Comparison of ENCODE assay signal across 27 cellular contexts in the genomic region with DNA sequence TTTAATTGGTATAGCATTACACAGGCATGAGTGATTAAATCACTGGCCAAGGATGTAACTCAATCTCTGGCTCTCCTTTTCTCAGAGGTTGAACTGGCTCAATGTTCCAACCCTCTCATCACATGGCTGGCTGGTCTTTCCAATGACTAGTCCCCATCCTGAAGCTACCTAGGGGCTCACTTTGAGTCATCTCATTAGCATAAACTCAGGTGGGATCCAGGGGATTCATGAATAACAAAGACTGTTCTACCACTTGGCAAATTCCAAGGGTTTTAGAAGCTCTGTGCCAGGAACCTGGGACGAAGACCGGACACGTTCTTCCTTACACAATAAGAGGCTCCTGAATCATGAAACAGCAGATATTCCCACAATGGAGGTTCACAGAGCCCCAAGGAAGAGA.
"Had no signal": no experiment of that assay in that cellular context is flagged by ENCODE, and none has a peak within 500 bp of the region (broad histone marks: within the 10 kb centered on the region; RNA-seq: fewer than 3 reads in every experiment).

No MANE protein-coding gene starts in this region.

- H3K36me3 ChIP-seq: brain microvascular endothelial cell, Peyer's patch, SJSA1 had no signal

- H3K27ac Mint-ChIP-seq: activated CD8-positive, alpha-beta memory T cell treated with anti-CD3 and anti-CD28 coated beads, Interleukin-2, amount 10 ng/mL, durations not matched to agents 7 days and 5 days; activated naive CD8-positive, alpha-beta T cell treated with anti-CD3 and anti-CD28 coated beads for 36 hours; activated T-cell treated with anti-CD3 and anti-CD28 coated beads, Interleukin-2, amount 50 U/mL, for 24 hours; activated T-helper 1 cell treated with anti-CD3 and anti-CD28 coated beads, Interleukin-12 subunit alpha, Interleukin-12 subunit beta, Interleukin-2, Interleukin-4 antibody, amounts not matched to agents 30 ng/mL and 10 ng/mL and 1 ng/mL, durations not matched to agents 14 hours and 24 hours and 36 hours; T-helper 1 cell treated with Interleukin-12 subunit alpha and Interleukin-12 subunit beta and Interleukin-4 antibody, amounts not matched to agents 30 μg/mL and 1 μg/mL, for 36 hours had no signal

- ATAC-seq: activated CD8-positive, alpha-beta memory T cell treated with anti-CD3 and anti-CD28 coated beads, Interleukin-2, amount 10 ng/mL, durations not matched to agents 7 days and 5 days; SK-N-SH treated with all-trans-retinoic acid at 6 μM for 48 hours had no signal

- DNase-seq: activated CD4-positive, alpha-beta T cell treated with anti-CD3 and anti-CD28 coated beads for 48 hours; activated CD4-positive, alpha-beta T cell treated with anti-CD3 and anti-CD28 coated beads, Interleukin-2, amount 50 U/mL, for 48 hours; activated CD4-positive, CD25-positive, alpha-beta regulatory T cell treated with anti-CD3 and anti-CD28 coated beads, Interleukin-2, amount 50 U/mL, for 72 hours; activated CD8-positive, alpha-beta memory T cell treated with anti-CD3 and anti-CD28 coated beads, Interleukin-2, amount 10 ng/mL, durations not matched to agents 7 days and 5 days; activated effector memory CD4-positive, alpha-beta T cell treated with anti-CD3 and anti-CD28 coated beads, Interleukin-2, amount 50 U/mL, for 16 hours; activated naive CD4-positive, alpha-beta T cell treated with Interleukin-2 at 50 U/mL for 16 hours; activated naive CD8-positive, alpha-beta T cell treated with anti-CD3 and anti-CD28 coated beads for 36 hours; activated T-cell treated with anti-CD3 and anti-CD28 coated beads, Interleukin-2, amount 50 U/mL, for 24 hours; brain microvascular endothelial cell; caudate nucleus; Kasumi-1; KBM-7; NCI-H1092; NCI-H1417; NCI-H2029 treated with DMSO at 0.1 percent for 48 hours; NCI-H510A treated with DMSO at 0.1 percent for 48 hours; NCI-H69; NK-92 treated with Interleukin-12 subunit alpha and Interleukin-12 subunit beta, amount 100 ng/mL, for 24 hours; OCI-M1; Peyer's patch; Right ventricle myocardium superior; SW 1271 had no signal

- H3K27me3 ChIP-seq: brain microvascular endothelial cell, Peyer's patch, SJSA1 had no signal

- H3K9me3 Mint-ChIP-seq: T-helper 1 cell treated with Interleukin-12 subunit alpha and Interleukin-12 subunit beta and Interleukin-4 antibody, amounts not matched to agents 30 μg/mL and 1 μg/mL, for 36 hours had no signal

- H3K4me3 Mint-ChIP-seq: activated CD8-positive, alpha-beta memory T cell treated with anti-CD3 and anti-CD28 coated beads, Interleukin-2, amount 10 ng/mL, durations not matched to agents 7 days and 5 days; activated naive CD8-positive, alpha-beta T cell treated with anti-CD3 and anti-CD28 coated beads for 36 hours; activated T-cell treated with anti-CD3 and anti-CD28 coated beads, Interleukin-2, amount 50 U/mL, for 24 hours; activated T-helper 1 cell treated with anti-CD3 and anti-CD28 coated beads, Interleukin-12 subunit alpha, Interleukin-12 subunit beta, Interleukin-2, Interleukin-4 antibody, amounts not matched to agents 30 ng/mL and 10 ng/mL and 1 ng/mL, durations not matched to agents 14 hours and 24 hours and 36 hours; T-helper 1 cell treated with Interleukin-12 subunit alpha and Interleukin-12 subunit beta and Interleukin-4 antibody, amounts not matched to agents 30 μg/mL and 1 μg/mL, for 36 hours had no signal

- H3K4me3 ChIP-seq: Peyer's patch, SJSA1 had no signal

- H3K4me1 Mint-ChIP-seq: activated CD8-positive, alpha-beta memory T cell treated with anti-CD3 and anti-CD28 coated beads, Interleukin-2, amount 10 ng/mL, durations not matched to agents 7 days and 5 days had no signal

- H3K9me3 ChIP-seq: SJSA1 had no signal

- H3K27ac ChIP-seq: brain microvascular endothelial cell, Peyer's patch, RWPE1, SJSA1 had no signal

- H3K36me3 Mint-ChIP-seq: activated CD8-positive, alpha-beta memory T cell treated with anti-CD3 and anti-CD28 coated beads, Interleukin-2, amount 10 ng/mL, durations not matched to agents 7 days and 5 days; activated naive CD8-positive, alpha-beta T cell treated with anti-CD3 and anti-CD28 coated beads for 36 hours had no signal
